9 cellular contexts compared by ENCODE assay signal in genomic region chr10:33376476-33376875, GRCh38.
"Had no signal": no experiment of that assay in that cellular context is flagged by ENCODE, and none has a peak within 500 bp of the region (broad histone marks: within the 10 kb centered on the region; RNA-seq: fewer than 3 reads in every experiment).

No MANE protein-coding gene starts in this region.

- H3K27me3 Mint-ChIP-seq: activated naive CD4-positive, alpha-beta T cell treated with anti-CD3 and anti-CD28 coated beads, Interleukin-2, amount 10 ng/mL, durations not matched to agents 7 days and 5 days had no signal

- H3K36me3 Mint-ChIP-seq: activated naive CD4-positive, alpha-beta T cell treated with anti-CD3 and anti-CD28 coated beads, Interleukin-2, amount 10 ng/mL, durations not matched to agents 7 days and 5 days; brain had no signal

- H3K9me3 Mint-ChIP-seq: activated naive CD4-positive, alpha-beta T cell treated with anti-CD3 and anti-CD28 coated beads, Interleukin-2, amount 10 ng/mL, durations not matched to agents 7 days and 5 days; activated T-helper 17 cell treated with anti-CD3 and anti-CD28 coated beads, Interleukin-2, amount 50 U/mL, for 72 hours had no signal

- H3K27me3 ChIP-seq: esophagus squamous epithelium, hepatocyte, tibial artery, uterus had no signal

- H3K4me1 ChIP-seq: parathyroid adenoma had no signal

- H3K27ac Mint-ChIP-seq: activated naive CD4-positive, alpha-beta T cell treated with anti-CD3 and anti-CD28 coated beads, Interleukin-2, amount 10 ng/mL, durations not matched to agents 7 days and 5 days; activated T-helper 17 cell treated with anti-CD3 and anti-CD28 coated beads, Interleukin-2, amount 50 U/mL, for 72 hours; brain had no signal

- H3K4me3 ChIP-seq: esophagus squamous epithelium, hepatocyte, skin epidermis, tibial artery, uterus had no signal

- H3K4me3 Mint-ChIP-seq: activated naive CD4-positive, alpha-beta T cell treated with anti-CD3 and anti-CD28 coated beads, Interleukin-2, amount 10 ng/mL, durations not matched to agents 7 days and 5 days; activated T-helper 17 cell treated with anti-CD3 and anti-CD28 coated beads, Interleukin-2, amount 50 U/mL, for 72 hours; brain had no signal

- H3K9ac ChIP-seq: parathyroid adenoma had no signal

- H3K36me3 ChIP-seq: esophagus squamous epithelium, tibial artery, uterus had no signal

- H3K9me3 ChIP-seq: esophagus squamous epithelium, tibial artery, uterus had no signal

- DNase-seq: activated naive CD4-positive, alpha-beta T cell treated with anti-CD3 and anti-CD28 coated beads, Interleukin-2, amount 10 ng/mL, durations not matched to agents 7 days and 5 days; esophagus squamous epithelium; tibial artery; uterus had no signal

- H3K4me1 Mint-ChIP-seq: activated naive CD4-positive, alpha-beta T cell treated with anti-CD3 and anti-CD28 coated beads, Interleukin-2, amount 10 ng/mL, durations not matched to agents 7 days and 5 days; activated T-helper 17 cell treated with anti-CD3 and anti-CD28 coated beads, Interleukin-2, amount 50 U/mL, for 72 hours had no signal
